Comparison of ENCODE assay signal across 8 cellular contexts in the genomic region with DNA sequence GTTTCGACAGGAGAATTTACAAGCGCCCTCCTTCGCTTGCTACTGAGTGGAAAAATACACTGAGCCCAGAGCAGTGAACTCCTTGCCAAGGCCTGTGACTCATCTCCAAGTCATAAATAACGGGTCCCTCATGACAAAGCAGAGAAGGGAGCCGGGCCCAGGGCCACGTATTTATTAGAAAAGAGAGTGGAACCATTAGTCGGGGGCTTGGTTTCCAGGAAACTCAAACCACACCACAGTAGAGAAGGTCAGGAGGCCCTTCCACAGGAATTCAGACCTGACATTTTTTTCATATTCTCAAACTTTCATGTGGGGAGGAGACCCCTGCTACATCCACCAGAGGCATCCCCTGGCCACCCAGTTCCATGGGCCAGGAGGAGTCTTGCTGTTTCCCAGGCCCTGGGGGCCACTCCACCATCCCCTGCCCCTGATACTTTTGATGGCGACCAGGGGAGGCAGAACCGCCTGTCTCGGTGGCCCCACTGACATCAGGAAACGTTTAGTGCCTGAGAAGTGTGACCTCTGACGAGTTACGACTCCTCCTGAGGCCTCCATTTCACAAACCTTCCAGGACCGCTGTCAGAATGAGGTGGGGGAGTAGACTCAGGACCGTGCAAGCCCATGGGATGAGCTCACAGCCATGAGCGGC.
DNase-seq lines count a peak whose midpoint lies in the region; ATAC-seq, FAIRE-seq and TF ChIP-seq lines count a peak whose summit lies in the region.
"Had no signal": no experiment of that assay in that cellular context is flagged by ENCODE, and none has a peak within 500 bp of the region (broad histone marks: within the 10 kb centered on the region; RNA-seq: fewer than 3 reads in every experiment).

No MANE protein-coding gene starts in this region.

- in situ Hi-C loops in transverse colon (cut with MboI; ENCODE audit: low pct_ligation_motif_present in 1 of 4, low pct_unique_long_range_greater_than_20kb in 1 of 4, low sequenced_read_pairs in 3 of 4): no loop called here

- H3K27me3 ChIP-seq in left lung (no peaks in the 10 kb centered on the region), transverse colon (no peaks in the 10 kb centered on the region)
- H3K27me3 ChIP-seq: SJCRH30 had no signal

- H3K4me3 ChIP-seq in left lung: no peak overlapping the region
- H3K4me3 ChIP-seq in transverse colon: no peak overlapping the region
- H3K4me3 ChIP-seq: SJCRH30 had no signal

- peak; percentile 59 for FAIRE-seq in HTR-8/SVneo (lab: Jason Lieb, UNC)

- DNase-seq in HTR-8/SVneo (ENCODE audit: insufficient read length, low spot score): peak; percentile 90
- DNase-seq in brain pericyte (ENCODE audit: low read depth, low spot score): peak; percentile 18
- peak in 1 of 2 donors; percentile 78 for DNase-seq in left lung
- peak; percentile 59 for DNase-seq in transverse colon
- no peak for DNase-seq in NCI-H345 treated with DMSO at 0.1 percent for 48 hours (lab: John Stamatoyannopoulos, UW; ENCODE audit: unreplicated experiment)

- TF ChIP-seq CTCF in left lung (IDR thresholded peaks at IDR 0.05): no peak
- TF ChIP-seq CTCF in transverse colon (IDR thresholded peaks at IDR 0.05): no peak

- TF ChIP-seq POLR2A in transverse colon (IDR thresholded peaks at IDR 0.05): no peak

- peaks cover 11 to 16% of the 10 kb centered on the region in 2 donors for H3K4me1 ChIP-seq in left lung
- peaks cover 9 to 30% (median 15%) of the 10 kb centered on the region in 4 donors for H3K4me1 ChIP-seq in transverse colon

- H3K36me3 ChIP-seq in left lung: no peaks in the 10 kb centered on the region
- no peaks in the 10 kb centered on the region for H3K36me3 ChIP-seq in transverse colon
- H3K36me3 ChIP-seq: SJCRH30 had no signal

- no peak for TF ChIP-seq EP300 in transverse colon (IDR thresholded peaks at IDR 0.05; ENCODE audit: low read depth)

- ATAC-seq in left lung: peak; percentile 65
- ATAC-seq in GM19023 (IDR thresholded peaks at IDR 0.05; ENCODE audit: unreplicated experiment): no peak
- no peak for ATAC-seq in HG02840 (IDR thresholded peaks at IDR 0.05; ENCODE audit: low FRiP score, unreplicated experiment)

- intact Hi-C loops in left lung (cut with DNase I): no loop called here
- intact Hi-C loops in transverse colon (cut with DNase I; ENCODE audit: low total_unique reads): no loop called here

- no peaks in the 10 kb centered on the region for H3K9me3 ChIP-seq in left lung
- no peaks in the 10 kb centered on the region for H3K9me3 ChIP-seq in transverse colon

- H3K27ac ChIP-seq in left lung: peak overlapping the region in 1 of 2 donors; percentile 10
- H3K27ac ChIP-seq in transverse colon: peak overlapping the region; percentile 39 to 82 (median 50)
- H3K27ac ChIP-seq: SJCRH30 had no signal

- 28 to 64% methylated on average over 3 to 16 of the region's 16 CpGs for WGBS in transverse colon (ENCODE audit: low coverage in 1 of 2), 2 donors
